ENCODE assay signal across 1 cellular context in the genomic region with DNA sequence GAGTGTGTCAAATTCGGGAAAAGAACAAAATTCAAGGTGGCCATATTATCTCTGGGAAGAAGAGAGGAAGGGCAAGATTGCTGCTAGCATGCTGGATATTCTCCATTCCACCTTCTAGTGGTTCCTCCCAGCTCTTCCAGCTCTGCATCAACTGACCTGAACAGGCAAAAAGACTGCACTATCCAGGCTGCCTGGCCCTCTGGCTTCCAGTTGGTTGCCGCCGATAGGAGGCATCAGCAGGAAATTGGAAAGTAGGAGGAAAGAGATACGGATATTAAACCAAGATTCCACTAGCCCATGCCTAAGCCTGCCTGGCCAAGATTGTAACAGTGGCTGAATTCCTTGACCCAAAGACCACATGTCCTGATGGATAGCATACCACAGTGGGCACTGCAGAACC.
TF ChIP-seq lines count a peak whose summit lies in the region.

No MANE protein-coding gene starts in this region.

TF ChIP-seq in IMR-90, 13 proteins besides CTCF, POLR2A, EP300 and RAD21:
- TF ChIP-seq, protein P1, sequence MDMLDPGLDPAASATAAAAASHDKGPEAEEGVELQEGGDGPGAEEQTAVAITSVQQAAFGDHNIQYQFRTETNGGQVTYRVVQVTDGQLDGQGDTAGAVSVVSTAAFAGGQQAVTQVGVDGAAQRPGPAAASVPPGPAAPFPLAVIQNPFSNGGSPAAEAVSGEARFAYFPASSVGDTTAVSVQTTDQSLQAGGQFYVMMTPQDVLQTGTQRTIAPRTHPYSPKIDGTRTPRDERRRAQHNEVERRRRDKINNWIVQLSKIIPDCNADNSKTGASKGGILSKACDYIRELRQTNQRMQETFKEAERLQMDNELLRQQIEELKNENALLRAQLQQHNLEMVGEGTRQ (IDR thresholded peaks at IDR 0.05; ENCODE audit: low read depth, low read length): no peak
- TF ChIP-seq FOS (IDR thresholded peaks at IDR 0.05; ENCODE audit: low read depth, low read length) (no peak), MAZ (IDR thresholded peaks at IDR 0.05; ENCODE audit: borderline replicate concordance, low read depth, low read length) (no peak), BHLHE40 (IDR thresholded peaks at IDR 0.05; ENCODE audit: low read depth, low read length) (no peak), MXI1 (IDR thresholded peaks at IDR 0.05; ENCODE audit: borderline replicate concordance, low read depth, low read length) (no peak), RCOR1 (IDR thresholded peaks at IDR 0.05; ENCODE audit: insufficient replicate concordance, low read length) (no peak), NFE2L2 (IDR thresholded peaks at IDR 0.05; ENCODE audit: low read depth, low read length) (no peak), MAFK (IDR thresholded peaks at IDR 0.05; ENCODE audit: low read depth, low read length) (no peak), SMC3 (IDR thresholded peaks at IDR 0.05; ENCODE audit: low read depth, low read length) (no peak), RFX5 (IDR thresholded peaks at IDR 0.05; ENCODE audit: low read depth, low read length) (no peak), CEBPB (IDR thresholded peaks at IDR 0.05; ENCODE audit: low read depth, low read length) (no peak), CHD1 (IDR thresholded peaks at IDR 0.05; ENCODE audit: low read depth, low read length) (no peak)
- TF ChIP-seq, protein P2, sequence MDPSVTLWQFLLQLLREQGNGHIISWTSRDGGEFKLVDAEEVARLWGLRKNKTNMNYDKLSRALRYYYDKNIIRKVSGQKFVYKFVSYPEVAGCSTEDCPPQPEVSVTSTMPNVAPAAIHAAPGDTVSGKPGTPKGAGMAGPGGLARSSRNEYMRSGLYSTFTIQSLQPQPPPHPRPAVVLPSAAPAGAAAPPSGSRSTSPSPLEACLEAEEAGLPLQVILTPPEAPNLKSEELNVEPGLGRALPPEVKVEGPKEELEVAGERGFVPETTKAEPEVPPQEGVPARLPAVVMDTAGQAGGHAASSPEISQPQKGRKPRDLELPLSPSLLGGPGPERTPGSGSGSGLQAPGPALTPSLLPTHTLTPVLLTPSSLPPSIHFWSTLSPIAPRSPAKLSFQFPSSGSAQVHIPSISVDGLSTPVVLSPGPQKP (IDR thresholded peaks at IDR 0.05; ENCODE audit: borderline replicate concordance, low read depth, low read length): no peak
